ENCODE assay signal across 15 cellular contexts in the genomic region with DNA sequence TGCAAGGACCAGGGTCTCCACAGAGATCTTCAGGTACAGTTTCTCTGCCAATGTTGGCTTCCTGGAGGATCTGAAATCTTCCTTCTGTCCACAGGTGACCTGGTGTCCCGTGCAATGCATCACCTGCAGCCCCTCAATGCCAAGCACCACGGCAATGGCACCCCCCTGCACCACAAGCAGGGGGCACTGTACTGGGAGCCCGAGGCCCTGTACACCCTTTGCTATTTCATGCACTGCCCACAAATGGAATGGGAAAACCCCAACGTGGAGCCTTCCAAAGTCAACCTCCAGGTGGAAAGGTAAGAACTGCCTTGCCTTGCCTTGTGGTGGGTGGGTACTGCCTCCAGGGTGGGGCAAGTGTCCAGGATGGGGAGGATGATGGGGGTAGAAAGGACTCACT.
DNase-seq lines count a peak whose midpoint lies in the region; ATAC-seq and TF ChIP-seq lines count a peak whose summit lies in the region.
"Had no signal": no experiment of that assay in that cellular context is flagged by ENCODE, and none has a peak within 500 bp of the region (broad histone marks: within the 10 kb centered on the region; RNA-seq: fewer than 3 reads in every experiment).

No MANE protein-coding gene starts in this region.

- no peak overlapping the region for H3K4me3 Mint-ChIP-seq in H9
- no peak overlapping the region for H3K4me3 Mint-ChIP-seq in WTC11
- no peak overlapping the region for H3K4me3 Mint-ChIP-seq in glutamatergic neuron (ENCODE audit: unreplicated experiment)
- H3K4me3 Mint-ChIP-seq: CD4-positive, alpha-beta memory T cell had no signal

- H3K4me1 Mint-ChIP-seq in H9 = peaks cover 0 to 5% of the 10 kb centered on the region in 2 experiments; a peak in 1 of 4 replicates
- H3K4me1 Mint-ChIP-seq in WTC11 = no peaks in the 10 kb centered on the region
- H3K4me1 Mint-ChIP-seq in glutamatergic neuron (ENCODE audit: low read depth, unreplicated experiment) = no peaks in the 10 kb centered on the region

- no peak for TF ChIP-seq EP300 in esophagus muscularis mucosa (IDR thresholded peaks at IDR 0.05)

- DNase-seq in H9 (no peak), WTC11 (ENCODE audit: low spot score) (no peak), esophagus muscularis mucosa (ENCODE audit: extremely low spot score) (peak; percentile 68), Karpas-422 (no peak), GDM1 (lab: John Stamatoyannopoulos, UW) (no peak), glutamatergic neuron (no peak)
- DNase-seq: AML-193; CD4-positive, alpha-beta memory T cell; DMS153; DMS79; GF-D8 had no signal

- no peak overlapping the region for H3K27ac ChIP-seq in H9 (ENCODE audit: insufficient read length, low read depth, low read length)
- no peak overlapping the region for H3K27ac ChIP-seq in esophagus muscularis mucosa (replicated peaks in 1 of 4)
- H3K27ac ChIP-seq in Karpas-422 (ENCODE audit: low read length) = no peak overlapping the region
- H3K27ac ChIP-seq: C4-2B, KMS-11 had no signal

- no peak overlapping the region for H3T11ph ChIP-seq in H9 (ENCODE audit: low read length)

- no peak overlapping the region for H2BK15ac ChIP-seq in H9 (ENCODE audit: low read depth, low read length)

- H3K4me3 ChIP-seq in GM12875 (ENCODE audit: low read depth, low read length) = no peak overlapping the region
- no peak overlapping the region for H3K4me3 ChIP-seq in esophagus muscularis mucosa
- H3K4me3 ChIP-seq in Karpas-422 (ENCODE audit: low read length) = no peak overlapping the region

- H3K9me3 ChIP-seq in H9 (ENCODE audit: control insufficient read depth, low read depth, low read length) (no peaks in the 10 kb centered on the region), esophagus muscularis mucosa (peaks cover 0 to 2% (median under 1%) of the 10 kb centered on the region in 4 donors), Karpas-422 (ENCODE audit: low read length) (no peaks in the 10 kb centered on the region)

- H2BK5ac ChIP-seq in H9 (ENCODE audit: insufficient read length, low read length) = no peak overlapping the region

- no peaks in the 10 kb centered on the region; the same call in 1 of the 2 replicates for H3K79me2 ChIP-seq in H9 (ENCODE audit: insufficient read depth, low read length)
- no peaks in the 10 kb centered on the region for H3K79me2 ChIP-seq in Karpas-422 (ENCODE audit: low read length)

- H3K27me3 ChIP-seq in H9 (ENCODE audit: insufficient read depth, low read length) (no peaks in the 10 kb centered on the region), esophagus muscularis mucosa (no peaks in the 10 kb centered on the region), Karpas-422 (ENCODE audit: low read length) (no peaks in the 10 kb centered on the region)

- no peak overlapping the region for H3K56ac ChIP-seq in H9 (ENCODE audit: insufficient read length, low read depth, low read length)

- intact Hi-C loops in esophagus muscularis mucosa (cut with DNase I) = no loop called here

- POLR2A ChIA-PET in WTC11 (lab: Charles Lee) = no interaction called here

- H2AFZ ChIP-seq in H9 (ENCODE audit: low read length) = no peak overlapping the region
- no peak overlapping the region for H2AFZ ChIP-seq in Karpas-422 (ENCODE audit: low read length)

- no peak overlapping the region for H3K18ac ChIP-seq in H9 (ENCODE audit: insufficient read length, low read depth, low read length)

- H3K27me3 Mint-ChIP-seq in H9 (ENCODE audit: low read depth) (peaks cover 2% of the 10 kb centered on the region; the same call in 1 of the 2 replicates), WTC11 (ENCODE audit: low read depth) (no peaks in the 10 kb centered on the region), glutamatergic neuron (ENCODE audit: unreplicated experiment) (no peaks in the 10 kb centered on the region)
- H3K27me3 Mint-ChIP-seq: CD4-positive, alpha-beta memory T cell had no signal

- H4K20me1 ChIP-seq in H9 (ENCODE audit: control insufficient read depth, insufficient read depth, insufficient read length) = no peaks in the 10 kb centered on the region
- no peaks in the 10 kb centered on the region for H4K20me1 ChIP-seq in Karpas-422 (ENCODE audit: insufficient read depth, low read depth, low read length)

- no peak overlapping the region for H2AK5ac ChIP-seq in H9 (ENCODE audit: insufficient read length, low read length)

- H3K23ac ChIP-seq in H9 (ENCODE audit: insufficient read length, low read depth, low read length) = no peak overlapping the region

- no peak overlapping the region for H4K8ac ChIP-seq in H9 (replicated peaks; ENCODE audit: insufficient read length, low read depth, low read length)

- no peaks in the 10 kb centered on the region for H3K23me2 ChIP-seq in H9 (ENCODE audit: insufficient read length, low read depth, low read length, poor library complexity, severe bottlenecking)

- TF ChIP-seq CTCF in GM12875 (IDR thresholded peaks at IDR 0.05; ENCODE audit: borderline replicate concordance, insufficient read depth, low read depth, low read length) = peak; percentile 10; the same call in 1 of the 2 replicates
- TF ChIP-seq CTCF in H9 (conservative IDR thresholded peaks at IDR 0.05) = peak; percentile 36; the same call in 2 of the 3 replicates
- TF ChIP-seq CTCF in WTC11 (IDR thresholded peaks at IDR 0.05) = no peak
- no peak for TF ChIP-seq CTCF in esophagus muscularis mucosa (IDR thresholded peaks at IDR 0.05)
- TF ChIP-seq CTCF in glutamatergic neuron (IDR thresholded peaks at IDR 0.05; ENCODE audit: partially characterized antibody, unreplicated experiment) = no peak

- no peak overlapping the region for H4K91ac ChIP-seq in H9 (ENCODE audit: insufficient read length, low read depth, low read length)

- H3K36me3 Mint-ChIP-seq in H9 (ENCODE audit: insufficient read depth in 1 of 3, low read depth in 3 of 3) (no peaks in the 10 kb centered on the region; a peak in 1 of 7 replicates), WTC11 (no peaks in the 10 kb centered on the region), glutamatergic neuron (ENCODE audit: unreplicated experiment) (no peaks in the 10 kb centered on the region)

- no peaks in the 10 kb centered on the region for H3K9me2 ChIP-seq in Karpas-422 (replicated peaks; ENCODE audit: insufficient read depth, low read length)

- no peaks in the 10 kb centered on the region for H3K79me1 ChIP-seq in H9 (ENCODE audit: insufficient read depth, low read depth, low read length, poor library complexity, severe bottlenecking)

- H3K4me2 ChIP-seq in H9 (ENCODE audit: insufficient read depth, insufficient read length, low read length) (no peak overlapping the region), Karpas-422 (ENCODE audit: low read depth, low read length, poor library complexity, severe bottlenecking) (no peak overlapping the region)
- H3K4me2 ChIP-seq: KMS-11 had no signal

- H2BK120ac ChIP-seq in H9 (ENCODE audit: low read depth, low read length, poor library complexity, severe bottlenecking) = no peak overlapping the region

- H3K4ac ChIP-seq in H9 (ENCODE audit: low read depth, low read length) = no peak overlapping the region

- no peak overlapping the region for H2BK20ac ChIP-seq in H9 (ENCODE audit: low read depth, low read length, poor library complexity, severe bottlenecking)

- H3K36me3 ChIP-seq in esophagus muscularis mucosa (no peaks in the 10 kb centered on the region), Karpas-422 (ENCODE audit: insufficient read depth, low read length) (no peaks in the 10 kb centered on the region)

- H3K14ac ChIP-seq in H9 (ENCODE audit: insufficient read depth, low read length) = no peak overlapping the region

- no peak overlapping the region for H4K5ac ChIP-seq in H9 (ENCODE audit: insufficient read length, low read depth, low read length)

- H3K27ac Mint-ChIP-seq in H9 (no peak overlapping the region), WTC11 (no peak overlapping the region), glutamatergic neuron (ENCODE audit: unreplicated experiment) (no peak overlapping the region)
- H3K27ac Mint-ChIP-seq: CD4-positive, alpha-beta memory T cell had no signal

- peak; percentile 50; the same call in 1 of the 2 replicates for ATAC-seq in WTC11
- ATAC-seq in HG03039 (IDR thresholded peaks at IDR 0.05; ENCODE audit: unreplicated experiment) = no peak

- no CpG with 5 or more reads among the region's 4 CpGs for WGBS in H9 (ENCODE audit: extremely low coverage, insufficient read length, low lambda C conversion rate)
- 86% methylated on average over 3 of the region's 4 CpGs for WGBS in esophagus muscularis mucosa

- H3K9me3 Mint-ChIP-seq in H9 = no peaks in the 10 kb centered on the region; a peak in 1 of 5 replicates
- no peaks in the 10 kb centered on the region for H3K9me3 Mint-ChIP-seq in WTC11
- H3K9me3 Mint-ChIP-seq in glutamatergic neuron (ENCODE audit: unreplicated experiment) = peaks cover 3% of the 10 kb centered on the region

- H3K4me1 ChIP-seq in H9 (ENCODE audit: insufficient read depth, low read length) = no peaks in the 10 kb centered on the region
- H3K4me1 ChIP-seq in esophagus muscularis mucosa = peaks cover 0 to 3% (median 0%) of the 10 kb centered on the region in 4 donors
- no peaks in the 10 kb centered on the region for H3K4me1 ChIP-seq in Karpas-422 (ENCODE audit: low read length)

- no peak for TF ChIP-seq POLR2A in esophagus muscularis mucosa (IDR thresholded peaks at IDR 0.05; ENCODE audit: low read depth)

- H3K9ac ChIP-seq in H9 (ENCODE audit: extremely low read depth, insufficient read length, low read length) (no peak overlapping the region), Karpas-422 (ENCODE audit: low read length) (no peak overlapping the region)
- H3K9ac ChIP-seq: KMS-11 had no signal

- CTCF ChIA-PET in WTC11 (lab: Charles Lee) = no interaction called here

- H2BK12ac ChIP-seq in H9 (ENCODE audit: insufficient read length, low read depth, low read length) = no peak overlapping the region

TF ChIP-seq in WTC11, 78 proteins besides CTCF, POLR2A, EP300 and RAD21 (continues in another document):
- TF ChIP-seq CREM (CRISPR knock-in tag; IDR thresholded peaks at IDR 0.05) = no peak
- no peak for TF ChIP-seq ZNF121 (CRISPR knock-in tag; IDR thresholded peaks at IDR 0.05)
- TF ChIP-seq, protein P1, sequence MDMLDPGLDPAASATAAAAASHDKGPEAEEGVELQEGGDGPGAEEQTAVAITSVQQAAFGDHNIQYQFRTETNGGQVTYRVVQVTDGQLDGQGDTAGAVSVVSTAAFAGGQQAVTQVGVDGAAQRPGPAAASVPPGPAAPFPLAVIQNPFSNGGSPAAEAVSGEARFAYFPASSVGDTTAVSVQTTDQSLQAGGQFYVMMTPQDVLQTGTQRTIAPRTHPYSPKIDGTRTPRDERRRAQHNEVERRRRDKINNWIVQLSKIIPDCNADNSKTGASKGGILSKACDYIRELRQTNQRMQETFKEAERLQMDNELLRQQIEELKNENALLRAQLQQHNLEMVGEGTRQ (CRISPR knock-in tag; IDR thresholded peaks at IDR 0.05) = no peak
- no peak for TF ChIP-seq ZNF396 (CRISPR knock-in tag; IDR thresholded peaks at IDR 0.05; ENCODE audit: borderline replicate concordance)
- no peak for TF ChIP-seq TEAD4 (CRISPR knock-in tag; IDR thresholded peaks at IDR 0.05)
- TF ChIP-seq EMX1 (CRISPR knock-in tag; IDR thresholded peaks at IDR 0.05) = no peak
- no peak for TF ChIP-seq ZNF671 (CRISPR knock-in tag; IDR thresholded peaks at IDR 0.05)
- TF ChIP-seq ATF1 (CRISPR knock-in tag; IDR thresholded peaks at IDR 0.05) = no peak

Comparison
In these comparisons a context has a peak if more than half of its experiments do, and no peak if none do; other contexts are left out.
1. CTCF ChIP-seq: peak in GM12875 (single experiment) and H9 (single experiment); none in WTC11 (single experiment), esophagus muscularis mucosa (0 of 3) and glutamatergic neuron (single experiment).